In the genomic region with DNA sequence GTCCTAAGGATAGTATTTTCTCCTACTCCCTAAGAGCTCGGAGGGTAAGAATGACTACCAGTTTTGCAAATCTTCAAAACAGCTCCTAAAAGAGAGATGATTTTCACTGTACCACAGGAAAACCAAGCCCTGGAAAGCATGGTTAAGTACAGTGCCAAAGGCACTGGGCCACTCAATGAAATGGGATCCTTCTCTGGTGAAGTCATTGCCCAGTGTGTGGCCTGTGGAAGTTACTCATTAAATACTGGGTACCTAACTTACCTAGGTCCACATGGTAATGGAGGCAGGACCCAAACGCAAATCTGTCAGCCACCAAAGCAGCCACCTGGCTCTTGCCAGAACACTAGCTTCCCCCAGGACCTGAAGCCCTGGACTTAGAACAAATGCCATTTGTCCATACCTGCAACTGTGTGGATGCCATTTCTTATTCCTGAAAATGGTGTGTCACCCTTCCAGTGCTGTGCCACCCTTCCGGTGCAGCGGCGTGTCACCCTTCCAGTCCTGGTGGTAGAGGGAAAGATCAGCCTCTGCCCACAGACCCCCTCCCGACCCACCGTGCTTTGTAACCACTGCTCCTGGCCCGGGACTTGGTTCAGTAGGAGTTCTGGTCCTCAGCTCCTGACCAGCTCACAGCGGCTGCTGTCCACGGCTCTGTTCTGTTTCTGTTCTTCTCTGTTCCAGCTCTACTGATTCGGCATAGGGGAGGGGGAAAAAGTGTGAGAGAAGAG, we compare ENCODE assay signal across 21 cellular contexts.
"Had no signal": no experiment of that assay in that cellular context is flagged by ENCODE, and none has a peak within 500 bp of the region (broad histone marks: within the 10 kb centered on the region; RNA-seq: fewer than 3 reads in every experiment).

No MANE protein-coding gene starts in this region.

- H3K36me3 ChIP-seq: colonic mucosa, heart right ventricle, left lung, lower lobe of right lung, neutrophil, transverse colon had no signal

- H3K27me3 ChIP-seq: colonic mucosa, heart right ventricle, left lung, neutrophil, stomach, transverse colon had no signal

- DNase-seq: cerebellar nuclear complex; colonic mucosa; dermis blood vessel endothelial cell; erythroblast; foreskin melanocyte; heart right ventricle; hypothalamus; kidney glomerular epithelial cell; left lung; lower lobe of right lung; midbrain; psoas muscle; stimulated activated CD4-positive, alpha-beta T cell treated with anti-CD3 and anti-CD28 coated beads, Interleukin-2, amount 100 ng/mL, for 24 hours; stimulated activated CD4-positive, alpha-beta T cell treated with anti-CD3 and anti-CD28 coated beads, Interleukin-4, amount 100 ng/mL, for 4 hours; stimulated activated naive CD4-positive, alpha-beta T cell; stomach; substantia nigra; transverse colon had no signal

- H3K4me3 ChIP-seq: colonic mucosa, heart right ventricle, left lung, lower lobe of right lung, psoas muscle, stomach, thoracic aorta, transverse colon had no signal

- H3K9me3 ChIP-seq: colonic mucosa, lower lobe of right lung, neutrophil, psoas muscle, stomach, thoracic aorta, transverse colon had no signal

- H3K4me1 ChIP-seq: colonic mucosa, heart right ventricle, left lung, lower lobe of right lung, psoas muscle, transverse colon had no signal

- H3K27ac ChIP-seq: colonic mucosa, heart right ventricle, left lung, lower lobe of right lung, neutrophil, psoas muscle, stomach, thoracic aorta, transverse colon had no signal

- FAIRE-seq: islet of Langerhans had no signal

- ATAC-seq: heart right ventricle, left lung, lower lobe of right lung had no signal
